ENCODE assay signal across 8 cellular contexts in the genomic region with DNA sequence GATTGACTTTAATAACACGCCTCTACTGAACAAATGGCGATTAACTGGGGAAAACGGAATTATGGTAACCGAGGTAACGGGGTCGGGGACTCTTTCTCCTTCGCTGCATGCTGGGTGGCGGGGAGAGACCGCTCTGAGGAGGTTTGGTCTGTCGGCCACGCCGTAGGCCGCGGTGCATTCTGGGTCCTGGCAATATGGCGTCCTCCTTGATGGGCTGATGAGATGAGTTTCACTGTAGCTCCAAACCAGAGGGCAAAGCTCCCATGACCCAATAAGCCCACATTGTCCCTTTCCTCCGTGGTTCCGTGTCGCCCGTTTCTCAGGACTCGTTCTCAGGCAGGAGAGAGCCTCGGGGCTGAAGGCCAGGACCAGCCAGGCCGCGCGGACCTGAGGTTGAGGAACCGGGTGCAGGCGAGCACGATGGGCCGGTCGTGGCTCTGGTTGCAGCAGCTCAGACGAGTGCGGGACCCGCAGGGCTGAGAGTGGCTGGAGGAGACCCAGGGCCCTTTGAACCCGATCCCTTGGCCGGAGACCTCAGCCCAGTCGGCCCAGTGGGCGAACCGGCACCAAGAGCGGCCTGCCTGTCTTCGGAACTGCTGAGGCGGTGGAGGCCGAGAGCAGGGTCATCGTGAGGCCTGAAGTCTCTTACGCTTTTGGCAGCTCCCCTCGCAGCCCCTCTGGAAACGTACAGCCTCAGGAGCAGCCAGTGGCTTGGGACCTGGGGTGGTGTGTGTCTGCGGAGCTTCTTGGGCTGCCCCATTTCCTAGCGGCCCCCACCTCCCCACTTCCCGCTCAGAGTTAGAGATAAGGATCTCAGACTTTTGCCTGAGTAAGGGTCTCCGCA. TPM values are rescaled to one million over a fixed set of nuclear protein-coding genes. Genes with fewer than 3 reads are reported as not detected.
DNase-seq lines count a peak whose midpoint lies in the region; ATAC-seq, FAIRE-seq and TF ChIP-seq lines count a peak whose summit lies in the region.

Gene RPTOR (plus strand): TSS at position 184 of the 844 bp plus-strand sequence. CDS start 792 bp downstream, outside the sequence.

- H3K27ac ChIP-seq in kidney (ENCODE audit: low read depth in 2 of 2, low read length in 2 of 2) = peak within 1 kb of the TSS; percentile 35 to 64

- H3K4me3 ChIP-seq in GM12864 (ENCODE audit: low read depth, low read length) = peak within 1 kb of the TSS; percentile 91
- H3K4me3 ChIP-seq in kidney (ENCODE audit: low read length in 2 of 2) = peak within 1 kb of the TSS; percentile 90 to 99

- peak within 1 kb of the TSS; percentile 89 for H3K4me3 Mint-ChIP-seq in chondrocyte (ENCODE audit: unreplicated experiment)

- peaks cover 0 to 2% of the 10 kb centered on the region in 2 donors for H3K36me3 ChIP-seq in kidney (ENCODE audit: control insufficient read depth in 1 of 2, insufficient read depth in 2 of 2, low read length in 2 of 2)

- DNase-seq in GM12864 (ENCODE audit: low read depth) (peak; percentile 70), NCI-H510A (lab: John Stamatoyannopoulos, UW) (peak; percentile 70), chondrocyte (ENCODE audit: low spot score) (peak; percentile 96), kidney (peak; percentile 94)
- DNase-seq in activated CD4-positive, alpha-beta T cell treated with anti-CD3 and anti-CD28 coated beads for 24 hours (ENCODE audit: low read depth in 2 of 2) = peak; percentile 82 to 90
- peak; percentile 84 to 92 (median 85) for DNase-seq in stimulated activated CD4-positive, alpha-beta T cell treated with anti-CD3 and anti-CD28 coated beads, Interleukin-12 subunit alpha, Interleukin-12 subunit beta, amount 100 ng/mL, for 48 hours (ENCODE audit: low read depth in 2 of 3, low spot score in 1 of 3)

- no peaks in the 10 kb centered on the region for H3K27me3 Mint-ChIP-seq in chondrocyte (ENCODE audit: low read depth)

- no peak for TF ChIP-seq CTCF in GM12864 (IDR thresholded peaks at IDR 0.05; ENCODE audit: low read depth, low read length, missing control alignments)
- TF ChIP-seq CTCF in chondrocyte (IDR thresholded peaks at IDR 0.05) = no peak
- no peak for TF ChIP-seq CTCF in kidney (IDR thresholded peaks at IDR 0.05; ENCODE audit: borderline replicate concordance, extremely low read depth, insufficient read depth)

- H3K27ac Mint-ChIP-seq in chondrocyte (ENCODE audit: unreplicated experiment) = peak within 1 kb of the TSS; percentile 92

- no peaks in the 10 kb centered on the region for H3K9me3 ChIP-seq in kidney (ENCODE audit: control insufficient read depth in 1 of 2, low read length in 2 of 2)

- intact Hi-C loops in kidney (cut with DNase I) = no loop called here

- no peaks in the 10 kb centered on the region for H3K36me3 Mint-ChIP-seq in chondrocyte (ENCODE audit: low read depth)

- peaks cover 0 to 9% of the 10 kb centered on the region in 2 donors for H3K4me1 ChIP-seq in kidney (ENCODE audit: control insufficient read depth in 1 of 2, insufficient read depth in 1 of 2, low read depth in 1 of 2, low read length in 2 of 2)

- peak within 1 kb of the TSS; percentile 68 to 98 for H3K9ac ChIP-seq in kidney (ENCODE audit: low read length in 2 of 2)

- peaks cover 33% of the 10 kb centered on the region for H3K4me1 Mint-ChIP-seq in chondrocyte (ENCODE audit: low read depth)

- no peak for FAIRE-seq in kidney (lab: Jason Lieb, UNC)

- ATAC-seq in HG03159 (IDR thresholded peaks at IDR 0.05; ENCODE audit: unreplicated experiment) (peak; percentile 84), GM19328 (IDR thresholded peaks at IDR 0.05; ENCODE audit: unreplicated experiment) (no peak)

- H3K9me3 Mint-ChIP-seq in chondrocyte (ENCODE audit: low read depth) = no peaks in the 10 kb centered on the region

RNA-seq across cellular contexts. Expression of gene RPTOR, which starts in this region (rescaled TPM):
- 30.7 to 44.8 TPM (median 30.9 TPM) in 3 replicates for total RNA-seq in chondrocyte
- 37.6 TPM for total RNA-seq in kidney
- polyA plus RNA-seq in kidney (ENCODE audit: insufficient read depth, low read depth, low replicate concordance) = 5.5 TPM
